19 cellular contexts compared by ENCODE assay signal in the genomic region with DNA sequence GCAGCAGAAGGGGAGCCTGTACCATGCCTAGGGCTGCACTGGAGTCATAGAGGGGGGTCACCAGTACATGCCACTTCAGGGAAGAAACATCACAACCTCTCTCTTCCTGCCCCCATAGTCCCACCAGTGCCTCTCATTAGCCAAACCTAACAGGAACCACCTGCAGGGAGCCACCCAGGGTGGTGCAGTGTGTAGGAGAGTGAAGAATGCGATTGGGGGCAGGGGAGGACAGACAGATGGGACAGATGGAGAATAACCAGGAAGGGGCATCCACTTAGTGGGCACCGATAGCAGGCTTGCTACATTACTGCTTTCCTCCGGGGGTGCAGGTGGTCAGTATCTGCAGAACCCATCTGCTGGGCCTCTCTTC. TPM values are rescaled to one million over a fixed set of nuclear protein-coding genes. Genes with fewer than 3 reads are reported as not detected.
DNase-seq lines count a peak whose midpoint lies in the region; ATAC-seq and TF ChIP-seq lines count a peak whose summit lies in the region.
"Had no signal": no experiment of that assay in that cellular context is flagged by ENCODE, and none has a peak within 500 bp of the region (broad histone marks: within the 10 kb centered on the region; RNA-seq: fewer than 3 reads in every experiment).

No MANE protein-coding gene starts in this region.

- peaks cover 0 to 32% (median 14%) of the 10 kb centered on the region in 11 experiments; a peak in 10 of 22 replicates for H3K27me3 ChIP-seq in BLaER1 treated with 17β-estradiol and CSF1 and Interleukin-3, amounts not matched to agents 10 nM and 100 nM
- H3K27me3 ChIP-seq in gastroesophageal sphincter (no peaks in the 10 kb centered on the region), skeletal muscle tissue (ENCODE audit: control insufficient read depth in 3 of 3, insufficient read depth in 3 of 3, low read length in 3 of 3) (no peaks in the 10 kb centered on the region)
- H3K27me3 ChIP-seq in CD8-positive, alpha-beta memory T cell (ENCODE audit: insufficient read depth, low read length, poor library complexity, severe bottlenecking) = no peaks in the 10 kb centered on the region
- H3K27me3 ChIP-seq: brain microvascular endothelial cell had no signal

- H3K4me2 ChIP-seq in BLaER1 treated with 17β-estradiol and CSF1 and Interleukin-3, amounts not matched to agents 10 nM and 100 nM = peak overlapping the region; percentile 85 to 96 (median 91)

- H3K9ac ChIP-seq in BLaER1 treated with 17β-estradiol and CSF1 and Interleukin-3, amounts not matched to agents 10 nM and 100 nM = peak overlapping the region; percentile 52 to 78 (median 61); a peak in 19 of 22 replicates
- H3K9ac ChIP-seq in SK-N-MC (ENCODE audit: insufficient read length) (no peak overlapping the region), skeletal muscle tissue (ENCODE audit: low read depth in 1 of 3, low read length in 3 of 3) (no peak overlapping the region)

- no peak for TF ChIP-seq EP300 in gastroesophageal sphincter (IDR thresholded peaks at IDR 0.05)

- H3K4me3 Mint-ChIP-seq in CD8-positive, alpha-beta memory T cell = no peak overlapping the region
- H3K4me3 Mint-ChIP-seq: T-helper 1 cell treated with Interleukin-12 subunit alpha and Interleukin-12 subunit beta and Interleukin-4 antibody, amounts not matched to agents 30 μg/mL and 1 μg/mL, for 36 hours had no signal

- no peak for TF ChIP-seq CTCF in gastroesophageal sphincter (IDR thresholded peaks at IDR 0.05)

- H3K36me3 Mint-ChIP-seq in CD8-positive, alpha-beta memory T cell = no peaks in the 10 kb centered on the region

- H3K27ac Mint-ChIP-seq in CD8-positive, alpha-beta memory T cell = no peak overlapping the region
- H3K27ac Mint-ChIP-seq: T-helper 1 cell treated with Interleukin-12 subunit alpha and Interleukin-12 subunit beta and Interleukin-4 antibody, amounts not matched to agents 30 μg/mL and 1 μg/mL, for 36 hours had no signal

- DNase-seq in SK-N-MC (ENCODE audit: low read depth, low spot score) (no peak), NCI-H2107 (lab: John Stamatoyannopoulos, UW) (no peak)
- DNase-seq in CD8-positive, alpha-beta memory T cell = no peak
- no peak for DNase-seq in central memory CD4-positive, alpha-beta T cell
- DNase-seq: activated CD8-positive, alpha-beta memory T cell treated with anti-CD3 and anti-CD28 coated beads for 24 hours; activated T-cell treated with anti-CD3 and anti-CD28 coated beads, Interleukin-2, amount 50 U/mL, for 1 hour; DND-41; IMR-90; NCI-H1436; NCI-H526; stimulated activated CD8-positive, alpha-beta memory T cell treated with anti-CD3 and anti-CD28 coated beads, Interleukin-4, amount 100 ng/mL, for 48 hours had no signal

- H3K4me1 ChIP-seq in BLaER1 treated with 17β-estradiol and CSF1 and Interleukin-3, amounts not matched to agents 10 nM and 100 nM = peaks cover 74 to 85% (median 77%) of the 10 kb centered on the region in 10 experiments
- H3K4me1 ChIP-seq in gastroesophageal sphincter = peaks cover 0 to 84% (median 20%) of the 10 kb centered on the region in 3 donors
- H3K4me1 ChIP-seq in skeletal muscle tissue (ENCODE audit: control insufficient read depth in 3 of 3, insufficient read depth in 3 of 3, low read length in 3 of 3) = peaks cover 16 to 28% (median 26%) of the 10 kb centered on the region in 3 donors
- no peaks in the 10 kb centered on the region for H3K4me1 ChIP-seq in CD8-positive, alpha-beta memory T cell (ENCODE audit: insufficient read depth, low read length)

- 53 to 72% methylated on average over 3 of the region's 3 CpGs for WGBS in gastroesophageal sphincter (ENCODE audit: low coverage in 1 of 2), 2 donors

- ATAC-seq in gastroesophageal sphincter (peak; percentile 12), GM21526 (IDR thresholded peaks at IDR 0.05; ENCODE audit: low FRiP score, unreplicated experiment) (no peak)

- H3K9me3 Mint-ChIP-seq in CD8-positive, alpha-beta memory T cell = peaks cover 0 to 5% (median 0%) of the 10 kb centered on the region in 5 donors
- H3K9me3 Mint-ChIP-seq: T-helper 1 cell treated with Interleukin-12 subunit alpha and Interleukin-12 subunit beta and Interleukin-4 antibody, amounts not matched to agents 30 μg/mL and 1 μg/mL, for 36 hours had no signal

- H4K20me1 ChIP-seq in BLaER1 treated with 17β-estradiol and CSF1 and Interleukin-3, amounts not matched to agents 10 nM and 100 nM = peaks cover 0 to 28% (median 0%) of the 10 kb centered on the region in 11 experiments; a peak in 6 of 22 replicates

- peaks cover 0 to 14% (median 0%) of the 10 kb centered on the region in 11 experiments; a peak in 6 of 22 replicates for H3K9me3 ChIP-seq in BLaER1 treated with 17β-estradiol and CSF1 and Interleukin-3, amounts not matched to agents 10 nM and 100 nM (replicated peaks in 1 of 11)
- no peaks in the 10 kb centered on the region for H3K9me3 ChIP-seq in SK-N-MC (ENCODE audit: low read depth, low read length)
- H3K9me3 ChIP-seq in gastroesophageal sphincter = no peaks in the 10 kb centered on the region
- H3K9me3 ChIP-seq in skeletal muscle tissue (ENCODE audit: control insufficient read depth in 3 of 3, low read length in 3 of 3) = no peaks in the 10 kb centered on the region
- no peaks in the 10 kb centered on the region for H3K9me3 ChIP-seq in CD8-positive, alpha-beta memory T cell (ENCODE audit: low read length)
- H3K9me3 ChIP-seq: mucosa of descending colon had no signal

- CTCF ChIA-PET in CD8-positive, alpha-beta memory T cell (lab: Charles Lee) = no interaction called here

- H3K27ac ChIP-seq in BLaER1 treated with 17β-estradiol and CSF1 and Interleukin-3, amounts not matched to agents 10 nM and 100 nM = peak overlapping the region; percentile 67 to 88 (median 81); a peak in 21 of 22 replicates
- H3K27ac ChIP-seq in SK-N-MC = peak overlapping the region; percentile 64; the same call in 1 of the 2 replicates
- H3K27ac ChIP-seq in gastroesophageal sphincter = peak overlapping the region in 3 of 4 donors; percentile 21 to 61 (median 28)
- H3K27ac ChIP-seq in skeletal muscle tissue (ENCODE audit: low read depth, low read length) = peak overlapping the region; percentile 29
- H3K27ac ChIP-seq in CD8-positive, alpha-beta memory T cell (ENCODE audit: low read depth, low read length) = no peak overlapping the region
- H3K27ac ChIP-seq: brain microvascular endothelial cell had no signal

- peaks cover 0 to 3% of the 10 kb centered on the region in 2 donors for H3K27me3 Mint-ChIP-seq in CD8-positive, alpha-beta memory T cell
- H3K27me3 Mint-ChIP-seq: progenitor cell of endocrine pancreas had no signal

- TF ChIP-seq POLR2A in gastroesophageal sphincter (IDR thresholded peaks at IDR 0.05) = no peak

- H3K36me3 ChIP-seq in BLaER1 treated with 17β-estradiol and CSF1 and Interleukin-3, amounts not matched to agents 10 nM and 100 nM = no peaks in the 10 kb centered on the region; a peak in 1 of 22 replicates
- H3K36me3 ChIP-seq in SK-N-MC (ENCODE audit: insufficient read depth, low read length) (peaks cover 24% of the 10 kb centered on the region), gastroesophageal sphincter (no peaks in the 10 kb centered on the region), skeletal muscle tissue (ENCODE audit: control insufficient read depth in 3 of 3, insufficient read depth in 3 of 3, low read length in 3 of 3) (no peaks in the 10 kb centered on the region)
- H3K36me3 ChIP-seq in CD8-positive, alpha-beta memory T cell (ENCODE audit: insufficient read depth, low read length) = no peaks in the 10 kb centered on the region
- H3K36me3 ChIP-seq: brain microvascular endothelial cell had no signal

- no peaks in the 10 kb centered on the region for H3K4me1 Mint-ChIP-seq in CD8-positive, alpha-beta memory T cell

- H3K4me3 ChIP-seq in BLaER1 treated with 17β-estradiol and CSF1 and Interleukin-3, amounts not matched to agents 10 nM and 100 nM = peak overlapping the region in 7 of 10 experiments; percentile 28 to 51 (median 39); a peak in 10 of 20 replicates
- H3K4me3 ChIP-seq in SK-N-MC = peak overlapping the region; percentile 55
- no peak overlapping the region for H3K4me3 ChIP-seq in gastroesophageal sphincter
- no peak overlapping the region for H3K4me3 ChIP-seq in skeletal muscle tissue (ENCODE audit: low read length in 3 of 3)
- no peak overlapping the region for H3K4me3 ChIP-seq in CD8-positive, alpha-beta memory T cell (ENCODE audit: low read length)
- H3K4me3 ChIP-seq: mucosa of descending colon had no signal

- POLR2A ChIA-PET in CD8-positive, alpha-beta memory T cell (lab: Charles Lee) = no interaction called here

RNA-seq across cellular contexts. Expression of a gene that starts 19.2 kb away (rescaled TPM):
- total RNA-seq in gastroesophageal sphincter (100 to 1,000 TPM in 1 of 4 donors, 10 to 100 TPM in 3; 52.3 to 119 (median 75.3) TPM), skeletal muscle tissue (18.8 TPM)
- 1 to 10 TPM; 3.7 to 4.3 TPM for total RNA-seq in CD8-positive, alpha-beta memory T cell
- polyA plus RNA-seq in CD8-positive, alpha-beta memory T cell = not detected

Comparison
In these comparisons a context has a peak if more than half of its experiments do, and no peak if none do; other contexts are left out.
1. H3K4me3 ChIP-seq: peak in BLaER1 treated with 17β-estradiol and CSF1 and Interleukin-3, amounts not matched to agents 10 nM and 100 nM (7 of 10) and SK-N-MC (single experiment); none in gastroesophageal sphincter (0 of 2), skeletal muscle tissue (0 of 3) and CD8-positive, alpha-beta memory T cell (single experiment).
2. H3K9ac ChIP-seq: peak in BLaER1 treated with 17β-estradiol and CSF1 and Interleukin-3, amounts not matched to agents 10 nM and 100 nM (11 of 11); none in SK-N-MC (single experiment) and skeletal muscle tissue (0 of 3).